In the genomic region with DNA sequence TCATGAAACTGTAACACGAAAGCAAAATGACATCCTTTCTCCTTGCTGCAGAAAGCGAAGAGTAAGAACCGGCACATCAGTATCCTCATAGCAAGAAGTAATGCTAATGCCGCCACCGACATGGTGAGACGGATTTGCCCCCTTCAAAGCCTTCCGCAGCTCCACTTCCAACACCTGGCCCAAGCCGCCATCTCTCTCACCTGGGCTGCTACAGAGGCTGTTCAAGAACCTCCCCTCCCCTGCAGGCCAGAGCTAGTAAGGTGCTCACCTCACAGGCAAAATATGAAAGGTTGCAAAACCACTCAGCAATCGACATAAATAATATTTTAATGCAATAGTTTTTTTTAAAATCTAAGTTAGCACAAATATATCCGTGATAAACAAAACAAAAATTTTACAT, we compare ENCODE assay signal across 33 cellular contexts.
"Had no signal": no experiment of that assay in that cellular context is flagged by ENCODE, and none has a peak within 500 bp of the region (broad histone marks: within the 10 kb centered on the region; RNA-seq: fewer than 3 reads in every experiment).

No MANE protein-coding gene starts in this region.

- H3K4me1 Mint-ChIP-seq: activated CD4-positive, alpha-beta T cell treated with anti-CD3 and anti-CD28 coated beads for 36 hours; activated CD4-positive, alpha-beta T cell treated with anti-CD3 and anti-CD28 coated beads, Interleukin-2, amount 10 ng/mL, durations not matched to agents 24 days and 14 days; activated T-helper 17 cell treated with anti-CD3 and anti-CD28 coated beads, Interleukin-2, amount 50 U/mL, for 72 hours; central memory CD8-positive, alpha-beta T cell had no signal

- DNase-seq: activated CD4-positive, alpha-beta memory T cell treated with anti-CD3 and anti-CD28 coated beads for 36 hours; activated CD4-positive, alpha-beta T cell treated with anti-CD3 and anti-CD28 coated beads for 36 hours; activated CD4-positive, alpha-beta T cell treated with anti-CD3 and anti-CD28 coated beads, Interleukin-2, amount 10 ng/mL, durations not matched to agents 24 days and 14 days; activated CD4-positive, CD25-positive, alpha-beta regulatory T cell; activated CD4-positive, CD25-positive, alpha-beta regulatory T cell treated with anti-CD3 and anti-CD28 coated beads, Interleukin-2, amount 50 U/mL, for 72 hours; activated CD8-positive, alpha-beta T cell treated with anti-CD3 and anti-CD28 coated beads, Interleukin-2, amount 10 ng/mL, durations not matched to agents 7 days and 5 days; activated effector memory CD4-positive, alpha-beta T cell treated with Interleukin-2 at 50 U/mL for 16 hours; activated gamma-delta T cell treated with Interleukin-2 at 50 U/mL for 16 hours; activated naive CD4-positive, alpha-beta T cell treated with anti-CD3 and anti-CD28 coated beads, Interleukin-2, amount 50 U/mL, for 16 hours; activated naive CD4-positive, alpha-beta T cell treated with Interleukin-2 at 50 U/mL for 16 hours; activated T-cell treated with anti-CD3 and anti-CD28 coated beads, Interleukin-2, amount 50 U/mL, for 4 hours; amniotic stem cell; anterior cingulate cortex; brain microvascular endothelial cell; dorsolateral prefrontal cortex; effector memory CD4-positive, alpha-beta T cell; foreskin fibroblast; gastrocnemius medialis; glutamatergic neuron; heart left ventricle; T-helper 1 cell; T-helper 17 cell; T1000; WERI-Rb-1 had no signal

- H3K27ac Mint-ChIP-seq: activated CD4-positive, alpha-beta memory T cell treated with anti-CD3 and anti-CD28 coated beads for 36 hours; activated CD4-positive, alpha-beta T cell treated with anti-CD3 and anti-CD28 coated beads for 36 hours; activated CD4-positive, alpha-beta T cell treated with anti-CD3 and anti-CD28 coated beads, Interleukin-2, amount 10 ng/mL, durations not matched to agents 24 days and 14 days; activated CD8-positive, alpha-beta T cell treated with anti-CD3 and anti-CD28 coated beads, Interleukin-2, amount 10 ng/mL, durations not matched to agents 7 days and 5 days; activated naive CD8-positive, alpha-beta T cell; activated T-helper 17 cell treated with anti-CD3 and anti-CD28 coated beads, Interleukin-2, amount 50 U/mL, for 72 hours; dendritic cell treated with granulocyte-macrophage colony-stimulating factor and Interleukin-4, amounts not matched to agents 40 ng/mL and 50 ng/mL, for 4 days; T-helper 17 cell; T-helper 2 cell treated with Interferon-gamma antibody and Interleukin-4, amounts not matched to agents 5 μg/mL and 100 μg/mL, for 36 hours had no signal

- H3K36me3 ChIP-seq: brain microvascular endothelial cell, gastrocnemius medialis, heart left ventricle, WERI-Rb-1 had no signal

- H3K4me1 ChIP-seq: gastrocnemius medialis had no signal

- H3K36me3 Mint-ChIP-seq: activated CD4-positive, alpha-beta memory T cell treated with anti-CD3 and anti-CD28 coated beads for 36 hours had no signal

- H3K4me3 Mint-ChIP-seq: activated CD4-positive, alpha-beta memory T cell treated with anti-CD3 and anti-CD28 coated beads for 36 hours; activated CD4-positive, alpha-beta T cell treated with anti-CD3 and anti-CD28 coated beads for 36 hours; activated CD4-positive, alpha-beta T cell treated with anti-CD3 and anti-CD28 coated beads, Interleukin-2, amount 10 ng/mL, durations not matched to agents 24 days and 14 days; activated CD8-positive, alpha-beta T cell treated with anti-CD3 and anti-CD28 coated beads, Interleukin-2, amount 10 ng/mL, durations not matched to agents 7 days and 5 days; activated naive CD8-positive, alpha-beta T cell; activated T-cell treated with anti-CD3 and anti-CD28 coated beads, Interleukin-2, amount 50 U/mL, for 4 hours; activated T-helper 17 cell treated with anti-CD3 and anti-CD28 coated beads, Interleukin-2, amount 50 U/mL, for 72 hours; central memory CD8-positive, alpha-beta T cell; dendritic cell treated with granulocyte-macrophage colony-stimulating factor and Interleukin-4, amounts not matched to agents 40 ng/mL and 50 ng/mL, for 4 days; T-helper 17 cell; T-helper 2 cell treated with Interferon-gamma antibody and Interleukin-4, amounts not matched to agents 5 μg/mL and 100 μg/mL, for 36 hours had no signal

- H3K9me3 Mint-ChIP-seq: central memory CD8-positive, alpha-beta T cell; T-helper 2 cell treated with Interferon-gamma antibody and Interleukin-4, amounts not matched to agents 5 μg/mL and 100 μg/mL, for 36 hours had no signal

- H3K27me3 ChIP-seq: brain microvascular endothelial cell, gastrocnemius medialis, heart left ventricle had no signal

- FAIRE-seq: astrocyte, bronchial epithelial cell had no signal

- H3K9me3 ChIP-seq: gastrocnemius medialis had no signal

- H3K27me3 Mint-ChIP-seq: activated CD4-positive, alpha-beta memory T cell treated with anti-CD3 and anti-CD28 coated beads for 36 hours; activated T-helper 17 cell treated with anti-CD3 and anti-CD28 coated beads, Interleukin-2, amount 50 U/mL, for 72 hours had no signal

- H3K4me3 ChIP-seq: coronary artery, dorsolateral prefrontal cortex, gastrocnemius medialis, heart left ventricle had no signal

- H3K27ac ChIP-seq: brain microvascular endothelial cell, coronary artery, dorsolateral prefrontal cortex, epithelial cell of prostate, gastrocnemius medialis, heart left ventricle, WERI-Rb-1 had no signal
